ENCODE assay signal across 5 cellular contexts in the genomic region with DNA sequence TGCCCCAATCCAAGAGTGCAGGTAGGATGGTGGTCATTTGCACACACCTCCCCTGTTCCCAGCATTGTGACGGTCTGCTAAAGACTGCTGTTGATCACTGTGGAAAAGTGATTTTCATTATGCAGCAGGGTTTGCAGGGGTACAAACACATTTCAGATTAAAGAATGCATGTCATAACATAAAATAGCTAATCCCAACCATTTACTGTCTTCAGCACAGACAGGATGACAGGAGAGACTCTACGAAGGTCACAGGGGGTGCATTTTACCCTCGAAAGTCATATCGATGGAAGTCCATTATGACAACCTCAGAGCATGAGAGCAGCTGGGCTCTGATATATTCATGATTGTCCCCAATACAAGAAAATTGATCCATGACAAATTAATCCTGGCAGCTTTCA.
"Had no signal": no experiment of that assay in that cellular context is flagged by ENCODE, and none has a peak within 500 bp of the region (broad histone marks: within the 10 kb centered on the region; RNA-seq: fewer than 3 reads in every experiment).

No MANE protein-coding gene starts in this region.

- H3K4me1 Mint-ChIP-seq: IgD-negative memory B cell had no signal

- H3K4me3 ChIP-seq: K562 had no signal

- H3K36me3 Mint-ChIP-seq: IgD-negative memory B cell had no signal

- H3K27ac ChIP-seq: HL-60 had no signal

- H3K4me3 Mint-ChIP-seq: IgD-negative memory B cell had no signal

- DNase-seq: IMR-90, KBM-7 had no signal

- H3K27ac Mint-ChIP-seq: IgD-negative memory B cell had no signal
